In genomic region chr9:85741875-85742629, GRCh38 we compare ENCODE assay signal across 8 cellular contexts. TPM values are rescaled to one million over a fixed set of nuclear protein-coding genes. Genes with fewer than 3 reads are reported as not detected.
DNase-seq lines count a peak whose midpoint lies in the region; ATAC-seq and TF ChIP-seq lines count a peak whose summit lies in the region.

Gene AGTPBP1 (minus strand): TSS chr9:85741954. CDS start chr9:85712533, 29,421 bp downstream.

- H3K4me3 Mint-ChIP-seq in activated naive CD8-positive, alpha-beta T cell treated with anti-CD3 and anti-CD28 coated beads, Interleukin-2, amount 50 U/mL, for 24 hours: peak within 1 kb of the TSS; percentile 94

- H3K4me1 ChIP-seq in cardiac muscle cell (ENCODE audit: low read depth) (peaks cover 18% of the 10 kb centered on the region), transverse colon (peaks cover 5 to 20% (median 17%) of the 10 kb centered on the region in 4 donors)

- H3K27ac ChIP-seq in cardiac muscle cell (peak within 1 kb of the TSS; percentile 81), transverse colon (peak within 1 kb of the TSS; percentile 84 to 93 (median 92))

- TF ChIP-seq EP300 in transverse colon (IDR thresholded peaks at IDR 0.05; ENCODE audit: low read depth): peak; percentile 1

- peak; percentile 11 for TF ChIP-seq POLR2A in transverse colon (IDR thresholded peaks at IDR 0.05)

- WGBS in transverse colon (ENCODE audit: low coverage in 1 of 2), 2 donors: 0 to 1% methylated on average over 1 to 40 of the region's 78 CpGs

- peaks cover 40% of the 10 kb centered on the region for H3K4me1 Mint-ChIP-seq in activated naive CD8-positive, alpha-beta T cell treated with anti-CD3 and anti-CD28 coated beads, Interleukin-2, amount 50 U/mL, for 24 hours

- H3K27me3 Mint-ChIP-seq in activated naive CD8-positive, alpha-beta T cell treated with anti-CD3 and anti-CD28 coated beads, Interleukin-2, amount 50 U/mL, for 24 hours: no peaks in the 10 kb centered on the region

- H3K36me3 ChIP-seq in cardiac muscle cell (no peaks in the 10 kb centered on the region), transverse colon (no peaks in the 10 kb centered on the region)

- DNase-seq in NCI-H1417 (lab: John Stamatoyannopoulos, UW) (peak; percentile 91 to 99 (median 98)), SW480 (ENCODE audit: low spot score) (peak; percentile 89), cardiac muscle cell (ENCODE audit: low read depth in 1 of 2, low spot score in 1 of 2) (peak; percentile 97), pons (ENCODE audit: low spot score) (peak; percentile 93), transverse colon (peak; percentile 97)
- peak; percentile 99 for DNase-seq in activated naive CD8-positive, alpha-beta T cell treated with anti-CD3 and anti-CD28 coated beads, Interleukin-2, amount 50 U/mL, for 24 hours

- H3K27ac Mint-ChIP-seq in activated naive CD8-positive, alpha-beta T cell treated with anti-CD3 and anti-CD28 coated beads, Interleukin-2, amount 50 U/mL, for 24 hours: peak within 1 kb of the TSS; percentile 94

- in situ Hi-C loops in transverse colon (cut with MboI; ENCODE audit: low pct_ligation_motif_present in 1 of 4, low pct_unique_long_range_greater_than_20kb in 1 of 4, low sequenced_read_pairs in 3 of 4): no loop called here

- ATAC-seq in HG02759 (IDR thresholded peaks at IDR 0.05; ENCODE audit: unreplicated experiment): peak; percentile 85
- peak; percentile 87 for ATAC-seq in activated naive CD8-positive, alpha-beta T cell treated with anti-CD3 and anti-CD28 coated beads, Interleukin-2, amount 50 U/mL, for 24 hours

- 0 out of 3 replicates have a peak, but pooled peaks have one; percentile 7 for TF ChIP-seq CTCF in GM12872 (IDR thresholded peaks at IDR 0.05; ENCODE audit: insufficient read depth, low read depth, low read length)
- TF ChIP-seq CTCF in cardiac muscle cell (IDR thresholded peaks at IDR 0.05; ENCODE audit: low read depth, low read length): peak; percentile 8
- TF ChIP-seq CTCF in transverse colon (IDR thresholded peaks at IDR 0.05): peak in 4 of 5 experiments; percentile 20 to 38 (median 30)

- no peaks in the 10 kb centered on the region for H3K9me3 ChIP-seq in cardiac muscle cell (ENCODE audit: low read depth)
- H3K9me3 ChIP-seq in transverse colon: no peaks in the 10 kb centered on the region

- intact Hi-C loops in transverse colon (cut with DNase I; ENCODE audit: low total_unique reads): no loop called here

- H3K4me3 ChIP-seq in cardiac muscle cell (peak within 1 kb of the TSS; percentile 64), transverse colon (peak within 1 kb of the TSS; percentile 76 to 97 (median 90))

- no peaks in the 10 kb centered on the region for H3K9me3 Mint-ChIP-seq in activated naive CD8-positive, alpha-beta T cell treated with anti-CD3 and anti-CD28 coated beads, Interleukin-2, amount 50 U/mL, for 24 hours

- H3K27me3 ChIP-seq in cardiac muscle cell (no peaks in the 10 kb centered on the region), transverse colon (no peaks in the 10 kb centered on the region)

- no peaks in the 10 kb centered on the region for H3K36me3 Mint-ChIP-seq in activated naive CD8-positive, alpha-beta T cell treated with anti-CD3 and anti-CD28 coated beads, Interleukin-2, amount 50 U/mL, for 24 hours (ENCODE audit: low read depth)

RNA-seq across cellular contexts. Expression of gene AGTPBP1, which starts in this region (rescaled TPM):
- total RNA-seq in cardiac muscle cell (25.4 and 30.5 TPM in 2 replicates), transverse colon (10 to 100 TPM in 3 of 4 donors, 1 to 10 TPM in 1; 4.1 to 21.0 (median 15.4) TPM)
- 15.0 and 19.4 TPM in 2 replicates for polyA plus RNA-seq in cardiac muscle cell

Comparison
In these comparisons a context has a peak if more than half of its experiments do, and no peak if none do; other contexts are left out.
1. Peak in every context shown above with its lines: DNase-seq, ATAC-seq, H3K4me3 ChIP-seq and H3K27ac ChIP-seq.